8 cellular contexts compared by ENCODE assay signal in genomic region chr2:217510790-217511291, GRCh38.
DNase-seq lines count a peak whose midpoint lies in the region; ATAC-seq and TF ChIP-seq lines count a peak whose summit lies in the region.

No MANE protein-coding gene starts in this region.

- DNase-seq in AG09309 (ENCODE audit: low read depth) (peak; percentile 62), MV-4-11 (lab: John Stamatoyannopoulos, UW) (peak; percentile 73), RWPE1 (ENCODE audit: low spot score) (peak; percentile 73), astrocyte of the hippocampus (ENCODE audit: low read depth, low spot score) (peak; percentile 92), hippocampal formation (lab: John Stamatoyannopoulos, UW) (peak; percentile 45 to 76), gastrocnemius medialis (peak; percentile 25 to 60)

- no peaks in the 10 kb centered on the region for H3K4me1 ChIP-seq in gastrocnemius medialis

- POLR2A ChIA-PET in RWPE1 (lab: Yijun Ruan, JAX; ENCODE audit: low non-redundant PET): no interaction called here

- peak; percentile 75 for TF ChIP-seq CTCF in AG09309 (IDR thresholded peaks at IDR 0.05; ENCODE audit: control insufficient read depth, insufficient read depth, low read depth, low read length, missing control alignments)
- TF ChIP-seq CTCF in RWPE1 (conservative IDR thresholded peaks at IDR 0.05; ENCODE audit: low read depth): peak; percentile 61
- peak; percentile 51 to 72 (median 69) for TF ChIP-seq CTCF in gastrocnemius medialis (IDR thresholded peaks at IDR 0.05 in 4 of 5, conservative IDR thresholded peaks at IDR 0.05 in 1 of 5)

- intact Hi-C loops in gastrocnemius medialis (cut with DNase I; ENCODE audit: low total_unique reads): loop anchor here (1.0 to 10.0 kb wide), 5 partner anchors 204 to 992 kb away; no protein-coding TSS in a partner anchor

- H3K27ac ChIP-seq in RWPE1: no peak overlapping the region
- no peak overlapping the region for H3K27ac ChIP-seq in gastrocnemius medialis

- H3K4me3 ChIP-seq in AG09309 (ENCODE audit: control insufficient read depth, low read depth, low read length) (no peak overlapping the region), gastrocnemius medialis (no peak overlapping the region)

- no peak for TF ChIP-seq POLR2A in gastrocnemius medialis (IDR thresholded peaks at IDR 0.05)

- in situ Hi-C loops in gastrocnemius medialis (cut with MboI; ENCODE audit: low sequenced_read_pairs in 4 of 4): loop anchor here (5.0 to 25.0 kb wide), 10 partner anchors 201 to 999 kb away; no protein-coding TSS in a partner anchor

- ATAC-seq in GM18867 (IDR thresholded peaks at IDR 0.05; ENCODE audit: unreplicated experiment): peak; percentile 75
- peak; percentile 96 to 98 for ATAC-seq in gastrocnemius medialis
- no peak for ATAC-seq in HG02884 (IDR thresholded peaks at IDR 0.05; ENCODE audit: unreplicated experiment)

- no peaks in the 10 kb centered on the region for H3K36me3 ChIP-seq in gastrocnemius medialis

- H3K27me3 ChIP-seq in gastrocnemius medialis: no peaks in the 10 kb centered on the region

- CTCF ChIA-PET in RWPE1 (lab: Yijun Ruan, JAX): interaction anchor here (0.6 to 2.0 kb wide), 19 partner anchors 14 to 833 kb away, joined by 3 to 8 read pairs (median 3); no protein-coding TSS in a partner anchor

- H3K9me3 ChIP-seq in gastrocnemius medialis: no peaks in the 10 kb centered on the region
